1 cellular context compared by ENCODE assay signal in genomic region chr19:7829561-7830271, GRCh38.
TF ChIP-seq lines count a peak whose summit lies in the region.

EVI5L (plus strand) TSS chr19:7830218; CDS start chr19:7846543, 16,325 bp downstream.

TF ChIP-seq in GM12878, 131 proteins besides CTCF, POLR2A, EP300 and RAD21 (continued from another document):
- no peak for TF ChIP-seq ATF3 (IDR thresholded peaks at IDR 0.05; ENCODE audit: borderline replicate concordance, extremely low read depth, low read depth, low read length)
TF ChIP-seq in GM12878: peak in this region for 35.
